ENCODE assay signal across 21 cellular contexts in genomic region chr2:196836440-196836839, GRCh38. TPM values are rescaled to one million over a fixed set of nuclear protein-coding genes. Genes with fewer than 3 reads are reported as not detected.
DNase-seq lines count a peak whose midpoint lies in the region; TF ChIP-seq lines count a peak whose summit lies in the region.
"Had no signal": no experiment of that assay in that cellular context is flagged by ENCODE, and none has a peak within 500 bp of the region (broad histone marks: within the 10 kb centered on the region; RNA-seq: fewer than 3 reads in every experiment).

No MANE protein-coding gene starts in this region.

- no peaks in the 10 kb centered on the region for H3K79me2 ChIP-seq in GM23248 (ENCODE audit: insufficient read depth)

- H4K20me1 ChIP-seq in GM23248 (ENCODE audit: insufficient read depth) = no peaks in the 10 kb centered on the region

- no peak overlapping the region for H3K27ac ChIP-seq in GM23248
- peak overlapping the region; percentile 22 for H3K27ac ChIP-seq in SK-N-MC
- peak overlapping the region; percentile 9 for H3K27ac ChIP-seq in subcutaneous abdominal adipose tissue (ENCODE audit: low read depth, low read length)
- no peak overlapping the region for H3K27ac ChIP-seq in WERI-Rb-1
- H3K27ac ChIP-seq: Peyer's patch, uterus, VCaP had no signal

- no peaks in the 10 kb centered on the region for H3K9me2 ChIP-seq in GM23248 (ENCODE audit: insufficient read depth)

- H3K4me3 ChIP-seq in GM23248 = no peak overlapping the region
- no peak overlapping the region for H3K4me3 ChIP-seq in SK-N-MC
- H3K4me3 ChIP-seq in fibroblast of mammary gland (ENCODE audit: control insufficient read depth, low read depth, low read length) = no peak overlapping the region
- no peak overlapping the region for H3K4me3 ChIP-seq in subcutaneous abdominal adipose tissue (ENCODE audit: low read depth in 1 of 5, low read length in 5 of 5)
- no peak overlapping the region for H3K4me3 ChIP-seq in WERI-Rb-1 (ENCODE audit: low read depth, low read length)
- H3K4me3 ChIP-seq: Peyer's patch, uterus had no signal

- H3F3A ChIP-seq in GM23248 (ENCODE audit: insufficient read depth) = no peaks in the 10 kb centered on the region

- peak; percentile 55 for DNase-seq in GM23248
- no peak for DNase-seq in SK-N-MC (ENCODE audit: low read depth, low spot score)
- DNase-seq in fibroblast of mammary gland (ENCODE audit: low read depth) = peak; percentile 13
- DNase-seq in NCI-H226 = no peak
- DNase-seq in NCI-H446 treated with DMSO at 0.1 percent for 48 hours (lab: John Stamatoyannopoulos, UW) = no peak
- DNase-seq in WERI-Rb-1 = no peak
- DNase-seq: CD8-positive, alpha-beta T cell; DMS153; effector memory CD8-positive, alpha-beta T cell; GF-D8; islet precursor cell; NCI-H1092 treated with DMSO at 0.1 percent for 48 hours; NCI-H2029; NCI-H510A; Peyer's patch; SK-N-SH; stimulated activated CD4-positive, alpha-beta T cell treated with anti-CD3 and anti-CD28 coated beads, Interleukin-1b, Interleukin-23, amount 100 ng/mL, for 48 hours; T-helper 2 cell; uterus had no signal

- H3K9ac ChIP-seq in GM23248 (no peak overlapping the region), SK-N-MC (ENCODE audit: insufficient read length) (no peak overlapping the region), subcutaneous abdominal adipose tissue (ENCODE audit: low read length in 5 of 5) (no peak overlapping the region)
- H3K9ac ChIP-seq: SK-N-SH had no signal

- H3K36me3 ChIP-seq in GM23248 (ENCODE audit: low read depth) (no peaks in the 10 kb centered on the region), SK-N-MC (ENCODE audit: insufficient read depth, low read length) (peaks cover 31% of the 10 kb centered on the region), subcutaneous abdominal adipose tissue (ENCODE audit: control insufficient read depth in 5 of 5, insufficient read depth in 5 of 5, low read length in 5 of 5) (peaks cover 5 to 20% (median 7%) of the 10 kb centered on the region in 5 donors), WERI-Rb-1 (peaks cover 29% of the 10 kb centered on the region)
- H3K36me3 ChIP-seq: uterus had no signal

- in situ Hi-C loops in GM23248 (cut with MboI) = no loop called here

- H3K27me3 ChIP-seq in GM23248 (replicated peaks; ENCODE audit: insufficient read depth) (no peaks in the 10 kb centered on the region), subcutaneous abdominal adipose tissue (ENCODE audit: control insufficient read depth in 5 of 5, insufficient read depth in 4 of 5, low read length in 5 of 5) (no peaks in the 10 kb centered on the region), WERI-Rb-1 (ENCODE audit: insufficient read depth, low read depth, severe bottlenecking) (no peaks in the 10 kb centered on the region)
- H3K27me3 ChIP-seq: Peyer's patch, uterus had no signal

- H2AFZ ChIP-seq in GM23248 = no peak overlapping the region

- TF ChIP-seq CTCF in fibroblast of mammary gland (conservative IDR thresholded peaks at IDR 0.05; ENCODE audit: control insufficient read depth, insufficient read depth, low read depth, low read length) = no peak
- no peak for TF ChIP-seq CTCF in WERI-Rb-1 (IDR thresholded peaks at IDR 0.05; ENCODE audit: low read depth, low read length)

- H3K9me3 ChIP-seq in GM23248 (ENCODE audit: low read depth) = no peaks in the 10 kb centered on the region
- no peaks in the 10 kb centered on the region for H3K9me3 ChIP-seq in SK-N-MC (ENCODE audit: low read depth, low read length)
- H3K9me3 ChIP-seq in subcutaneous abdominal adipose tissue (ENCODE audit: control insufficient read depth in 5 of 5, low read length in 5 of 5) = no peaks in the 10 kb centered on the region
- no peaks in the 10 kb centered on the region for H3K9me3 ChIP-seq in WERI-Rb-1 (ENCODE audit: severe bottlenecking)
- H3K9me3 ChIP-seq: Peyer's patch, SK-N-SH, uterus had no signal

- H3K4me1 ChIP-seq in GM23248 (ENCODE audit: insufficient read depth) (peaks cover 10% of the 10 kb centered on the region), subcutaneous abdominal adipose tissue (ENCODE audit: control insufficient read depth in 5 of 5, insufficient read depth in 5 of 5, low read length in 5 of 5) (no peaks in the 10 kb centered on the region)
- H3K4me1 ChIP-seq: Peyer's patch, uterus had no signal

- peak overlapping the region; percentile 11 for H3K4me2 ChIP-seq in GM23248 (ENCODE audit: unreplicated experiment)
- H3K4me2 ChIP-seq: SK-N-SH had no signal

RNA-seq across cellular contexts. Expression of gene C2orf66, which starts 27.3 kb away (rescaled TPM):
- not detected in 2 replicates for total RNA-seq in GM23248 (2014; rRNA removed; shearing (Covaris generic))
- polyA plus RNA-seq in GM23248 (2016; fragmentation: Nextera tagmentation; extraction: Ambion mirVana) = 0.25 TPM in 1 of 2 replicates, not detected in the other
- total RNA-seq: CD8-positive, alpha-beta T cell had no signal

RNA-seq across cellular contexts. Expression of gene GTF3C3, which starts 37.0 kb away (rescaled TPM):
- total RNA-seq in GM23248 (2014; rRNA removed; shearing (Covaris generic)) = 30.4 and 44.6 TPM in 2 replicates
- polyA plus RNA-seq in GM23248 (2016; fragmentation: Nextera tagmentation; extraction: Ambion mirVana) = 13.1 and 16.0 TPM in 2 replicates

Comparison
In these comparisons a context has a peak if more than half of its experiments do, and no peak if none do; other contexts are left out.
1. DNase-seq: peak in GM23248 (single experiment) and fibroblast of mammary gland (single experiment); none in SK-N-MC (single experiment), NCI-H226 (single experiment), NCI-H446 treated with DMSO at 0.1 percent for 48 hours (single experiment) and WERI-Rb-1 (single experiment).
2. H3K27ac ChIP-seq: peak in SK-N-MC (single experiment) and subcutaneous abdominal adipose tissue (single experiment); none in GM23248 (single experiment) and WERI-Rb-1 (single experiment).